In the genomic region with DNA sequence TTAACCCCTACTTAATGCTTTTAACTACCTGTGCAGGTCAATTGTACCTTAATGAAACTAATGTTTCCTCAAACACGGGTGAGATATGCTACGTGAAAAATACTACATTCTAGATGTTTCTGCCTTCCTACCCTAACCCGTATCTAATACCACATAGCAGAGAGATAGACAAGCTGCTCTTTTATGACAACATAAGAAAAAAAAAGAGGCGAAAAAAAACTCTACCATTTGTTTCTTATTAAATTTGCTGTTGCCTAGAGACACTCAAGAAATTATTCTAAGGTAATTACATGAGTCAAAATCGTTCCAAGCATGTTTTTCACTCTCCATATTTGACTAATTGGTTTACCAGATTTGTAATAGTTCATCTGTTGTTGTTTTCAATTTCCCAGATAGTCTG, we compare ENCODE assay signal across 16 cellular contexts. TPM values are rescaled to one million over a fixed set of nuclear protein-coding genes. Genes with fewer than 3 reads are reported as not detected.
"Had no signal": no experiment of that assay in that cellular context is flagged by ENCODE, and none has a peak within 500 bp of the region (broad histone marks: within the 10 kb centered on the region; RNA-seq: fewer than 3 reads in every experiment).

No MANE protein-coding gene starts in this region.

- H3K9ac ChIP-seq: parathyroid adenoma had no signal

- H2AFZ ChIP-seq: parathyroid adenoma had no signal

- H3K36me3 Mint-ChIP-seq: activated naive CD4-positive, alpha-beta T cell treated with anti-CD3 and anti-CD28 coated beads, Interleukin-2, amount 50 U/mL, for 24 hours; natural killer cell treated with Interleukin-12 subunit alpha and Interleukin-12 subunit beta and Interleukin-15 and Interleukin-18, amount 100 ng/mL, for 72 hours had no signal

- H3K36me3 ChIP-seq: neutrophil, thyroid gland had no signal

- H3K4me3 Mint-ChIP-seq: activated naive CD4-positive, alpha-beta T cell treated with anti-CD3 and anti-CD28 coated beads, Interleukin-2, amount 50 U/mL, for 24 hours; effector memory CD8-positive, alpha-beta T cell; natural killer cell treated with Interleukin-12 subunit alpha and Interleukin-12 subunit beta and Interleukin-15 and Interleukin-18, amount 100 ng/mL, for 72 hours had no signal

- H3K4me3 ChIP-seq: thyroid gland had no signal

- H3K27ac ChIP-seq: epithelial cell of prostate, neutrophil, parathyroid adenoma, VCaP had no signal

- DNase-seq: activated CD4-positive, alpha-beta T cell treated with anti-CD3 and anti-CD28 coated beads for 1 hour; activated CD4-positive, alpha-beta T cell treated with anti-CD3 and anti-CD28 coated beads, Interleukin-2, amount 50 U/mL, for 4 hours; activated gamma-delta T cell; effector memory CD8-positive, alpha-beta T cell; stimulated activated CD4-positive, alpha-beta T cell treated with anti-CD3 and anti-CD28 coated beads, Interleukin-1b, Interleukin-23, amount 100 ng/mL, for 48 hours; stimulated activated CD8-positive, alpha-beta memory T cell treated with anti-CD3 and anti-CD28 coated beads, Interleukin-4, amount 100 ng/mL, for 48 hours; stimulated activated naive CD4-positive, alpha-beta T cell; SW 1271; T-helper 2 cell; thyroid gland had no signal

- H3K9me3 ChIP-seq: neutrophil, thyroid gland had no signal

- H3K4me1 Mint-ChIP-seq: activated naive CD4-positive, alpha-beta T cell treated with anti-CD3 and anti-CD28 coated beads, Interleukin-2, amount 50 U/mL, for 24 hours had no signal

- H3K27ac Mint-ChIP-seq: activated naive CD4-positive, alpha-beta T cell treated with anti-CD3 and anti-CD28 coated beads, Interleukin-2, amount 50 U/mL, for 24 hours; effector memory CD8-positive, alpha-beta T cell; natural killer cell treated with Interleukin-12 subunit alpha and Interleukin-12 subunit beta and Interleukin-15 and Interleukin-18, amount 100 ng/mL, for 72 hours had no signal

- ATAC-seq: effector memory CD8-positive, alpha-beta T cell; natural killer cell treated with Interleukin-12 subunit alpha and Interleukin-12 subunit beta and Interleukin-15 and Interleukin-18, amount 100 ng/mL, for 72 hours had no signal

- H3K9me3 Mint-ChIP-seq: activated naive CD4-positive, alpha-beta T cell treated with anti-CD3 and anti-CD28 coated beads, Interleukin-2, amount 50 U/mL, for 24 hours; effector memory CD8-positive, alpha-beta T cell; natural killer cell treated with Interleukin-12 subunit alpha and Interleukin-12 subunit beta and Interleukin-15 and Interleukin-18, amount 100 ng/mL, for 72 hours had no signal

- H3K27me3 ChIP-seq: neutrophil, thyroid gland had no signal

- H3K79me2 ChIP-seq: parathyroid adenoma had no signal

RNA-seq across cellular contexts. Expression of gene PALMD, which starts 27.4 kb away (rescaled TPM):
- total RNA-seq: natural killer cell treated with Interleukin-12 subunit alpha and Interleukin-12 subunit beta and Interleukin-15 and Interleukin-18, amount 100 ng/mL, for 72 hours had no signal
